9 cellular contexts compared by ENCODE assay signal in genomic region chr5:90475436-90475980, GRCh38. TPM values are rescaled to one million over a fixed set of nuclear protein-coding genes. Genes with fewer than 3 reads are reported as not detected.
DNase-seq lines count a peak whose midpoint lies in the region; ATAC-seq and TF ChIP-seq lines count a peak whose summit lies in the region.
"Had no signal": no experiment of that assay in that cellular context is flagged by ENCODE, and none has a peak within 500 bp of the region (broad histone marks: within the 10 kb centered on the region; RNA-seq: fewer than 3 reads in every experiment).

No MANE protein-coding gene starts in this region.

- H4K20me1 ChIP-seq in SU-DHL-6 (ENCODE audit: low read depth, low read length), result no peaks in the 10 kb centered on the region

- H3K4me3 Mint-ChIP-seq in activated CD4-positive, alpha-beta T cell treated with anti-CD3 and anti-CD28 coated beads, Interleukin-2, amount 10 ng/mL, durations not matched to agents 24 days and 14 days, result peak overlapping the region; percentile 98
- H3K4me3 Mint-ChIP-seq in stimulated activated naive CD8-positive, alpha-beta T cell treated with anti-CD3 and anti-CD28 coated beads, Interleukin-15, amount 100 ng/mL, for 72 hours, result peak overlapping the region; percentile 98 to 99

- H3K36me3 ChIP-seq in SU-DHL-6 (ENCODE audit: low read length), result no peaks in the 10 kb centered on the region

- H3K27me3 ChIP-seq in SU-DHL-6 (ENCODE audit: low read length), result no peaks in the 10 kb centered on the region

- peaks cover 36% of the 10 kb centered on the region for H3K4me1 Mint-ChIP-seq in activated CD4-positive, alpha-beta T cell treated with anti-CD3 and anti-CD28 coated beads, Interleukin-2, amount 10 ng/mL, durations not matched to agents 24 days and 14 days
- H3K4me1 Mint-ChIP-seq in stimulated activated naive CD8-positive, alpha-beta T cell treated with anti-CD3 and anti-CD28 coated beads, Interleukin-15, amount 100 ng/mL, for 72 hours, result peaks cover 48% of the 10 kb centered on the region

- no peak overlapping the region for H3K27ac Mint-ChIP-seq in activated CD4-positive, alpha-beta T cell treated with anti-CD3 and anti-CD28 coated beads, Interleukin-2, amount 10 ng/mL, durations not matched to agents 24 days and 14 days
- H3K27ac Mint-ChIP-seq in stimulated activated naive CD8-positive, alpha-beta T cell treated with anti-CD3 and anti-CD28 coated beads, Interleukin-15, amount 100 ng/mL, for 72 hours, result no peak overlapping the region

- H3K27ac ChIP-seq in SU-DHL-6 (ENCODE audit: low read depth, low read length), result peak overlapping the region; percentile 18; the same call in 1 of the 2 replicates

- peak overlapping the region; percentile 69 for H2AFZ ChIP-seq in SU-DHL-6 (ENCODE audit: low read depth, low read length, severe bottlenecking)

- DNase-seq in activated CD4-positive, alpha-beta T cell treated with anti-CD3 and anti-CD28 coated beads, Interleukin-2, amount 10 ng/mL, durations not matched to agents 24 days and 14 days, result no peak
- DNase-seq in activated CD4-positive, alpha-beta T cell treated with anti-CD3 and anti-CD28 coated beads, Interleukin-2, amount 50 U/mL, for 48 hours, result no peak
- DNase-seq in foreskin fibroblast, result no peak
- no peak for DNase-seq in stimulated activated naive CD8-positive, alpha-beta T cell treated with anti-CD3 and anti-CD28 coated beads, Interleukin-15, amount 100 ng/mL, for 72 hours
- DNase-seq: activated CD4-positive, alpha-beta T cell treated with anti-CD3 and anti-CD28 coated beads for 1 hour had no signal

- no peak for ATAC-seq in stimulated activated naive CD8-positive, alpha-beta T cell treated with anti-CD3 and anti-CD28 coated beads, Interleukin-15, amount 100 ng/mL, for 72 hours
- ATAC-seq in GM18517 (IDR thresholded peaks at IDR 0.05; ENCODE audit: unreplicated experiment) (no peak), GM18511 (IDR thresholded peaks at IDR 0.05; ENCODE audit: unreplicated experiment) (no peak), GM18498 (IDR thresholded peaks at IDR 0.05; ENCODE audit: unreplicated experiment) (no peak)

- intact Hi-C loops in activated CD4-positive, alpha-beta T cell treated with anti-CD3 and anti-CD28 coated beads, Interleukin-2, amount 10 ng/mL, durations not matched to agents 24 days and 14 days (cut with micrococcal nuclease), result no loop called here

- H3K27me3 Mint-ChIP-seq in activated CD4-positive, alpha-beta T cell treated with anti-CD3 and anti-CD28 coated beads, Interleukin-2, amount 10 ng/mL, durations not matched to agents 24 days and 14 days, result no peaks in the 10 kb centered on the region
- H3K27me3 Mint-ChIP-seq in stimulated activated naive CD8-positive, alpha-beta T cell treated with anti-CD3 and anti-CD28 coated beads, Interleukin-15, amount 100 ng/mL, for 72 hours, result no peaks in the 10 kb centered on the region

- H3K4me3 ChIP-seq in SU-DHL-6 (ENCODE audit: insufficient read depth, low read length, poor library complexity, severe bottlenecking), result peak overlapping the region; percentile 82
- H3K4me3 ChIP-seq in foreskin fibroblast (ENCODE audit: low read depth in 1 of 2, low read length in 2 of 2), result peak overlapping the region; percentile 72 to 85

- H3K79me2 ChIP-seq in SU-DHL-6 (ENCODE audit: insufficient read depth, low read length), result peaks cover 81% of the 10 kb centered on the region

- peak overlapping the region; percentile 82 for H3K9ac ChIP-seq in SU-DHL-6 (ENCODE audit: low read length)

- H3K9me3 ChIP-seq in SU-DHL-6 (ENCODE audit: insufficient read depth, low read length), result no peaks in the 10 kb centered on the region

- peak overlapping the region; percentile 89 for H3K4me2 ChIP-seq in SU-DHL-6 (ENCODE audit: low read depth, low read length, poor library complexity, severe bottlenecking)

- no peaks in the 10 kb centered on the region for H3K9me2 ChIP-seq in SU-DHL-6 (replicated peaks; ENCODE audit: insufficient read depth, low read length)

- no peaks in the 10 kb centered on the region for H3K9me3 Mint-ChIP-seq in activated CD4-positive, alpha-beta T cell treated with anti-CD3 and anti-CD28 coated beads, Interleukin-2, amount 10 ng/mL, durations not matched to agents 24 days and 14 days
- peaks cover 0 to 8% of the 10 kb centered on the region in 2 donors for H3K9me3 Mint-ChIP-seq in stimulated activated naive CD8-positive, alpha-beta T cell treated with anti-CD3 and anti-CD28 coated beads, Interleukin-15, amount 100 ng/mL, for 72 hours

- peaks cover 10% of the 10 kb centered on the region for H3K36me3 Mint-ChIP-seq in activated CD4-positive, alpha-beta T cell treated with anti-CD3 and anti-CD28 coated beads, Interleukin-2, amount 10 ng/mL, durations not matched to agents 24 days and 14 days (ENCODE audit: low read depth)

- 0 out of 2 replicates have a peak, but pooled peaks cover 4% of the 10 kb centered on the region for H3F3A ChIP-seq in SU-DHL-6 (ENCODE audit: insufficient read depth)

- TF ChIP-seq CTCF in SU-DHL-6 (IDR thresholded peaks at IDR 0.05; ENCODE audit: insufficient read depth, low read length, poor library complexity, severe bottlenecking) (no peak), foreskin fibroblast (IDR thresholded peaks at IDR 0.05; ENCODE audit: low read depth, low read length) (no peak)

RNA-seq across cellular contexts. Expression of gene POLR3G, which starts 0.8 kb away (rescaled TPM):
- 22.2 and 25.1 TPM in 2 replicates for total RNA-seq in activated CD4-positive, alpha-beta T cell treated with anti-CD3 and anti-CD28 coated beads, Interleukin-2, amount 10 ng/mL, durations not matched to agents 24 days and 14 days

RNA-seq across cellular contexts. Expression of gene MBLAC2, which starts 0.9 kb away (rescaled TPM):
- 6.1 and 6.4 TPM in 2 replicates for total RNA-seq in activated CD4-positive, alpha-beta T cell treated with anti-CD3 and anti-CD28 coated beads, Interleukin-2, amount 10 ng/mL, durations not matched to agents 24 days and 14 days

RNA-seq across cellular contexts. Expression of gene LYSMD3, which starts 53.9 kb away (rescaled TPM):
- 11.3 and 12.9 TPM in 2 replicates for total RNA-seq in activated CD4-positive, alpha-beta T cell treated with anti-CD3 and anti-CD28 coated beads, Interleukin-2, amount 10 ng/mL, durations not matched to agents 24 days and 14 days
